19 cellular contexts compared by ENCODE assay signal in the genomic region with DNA sequence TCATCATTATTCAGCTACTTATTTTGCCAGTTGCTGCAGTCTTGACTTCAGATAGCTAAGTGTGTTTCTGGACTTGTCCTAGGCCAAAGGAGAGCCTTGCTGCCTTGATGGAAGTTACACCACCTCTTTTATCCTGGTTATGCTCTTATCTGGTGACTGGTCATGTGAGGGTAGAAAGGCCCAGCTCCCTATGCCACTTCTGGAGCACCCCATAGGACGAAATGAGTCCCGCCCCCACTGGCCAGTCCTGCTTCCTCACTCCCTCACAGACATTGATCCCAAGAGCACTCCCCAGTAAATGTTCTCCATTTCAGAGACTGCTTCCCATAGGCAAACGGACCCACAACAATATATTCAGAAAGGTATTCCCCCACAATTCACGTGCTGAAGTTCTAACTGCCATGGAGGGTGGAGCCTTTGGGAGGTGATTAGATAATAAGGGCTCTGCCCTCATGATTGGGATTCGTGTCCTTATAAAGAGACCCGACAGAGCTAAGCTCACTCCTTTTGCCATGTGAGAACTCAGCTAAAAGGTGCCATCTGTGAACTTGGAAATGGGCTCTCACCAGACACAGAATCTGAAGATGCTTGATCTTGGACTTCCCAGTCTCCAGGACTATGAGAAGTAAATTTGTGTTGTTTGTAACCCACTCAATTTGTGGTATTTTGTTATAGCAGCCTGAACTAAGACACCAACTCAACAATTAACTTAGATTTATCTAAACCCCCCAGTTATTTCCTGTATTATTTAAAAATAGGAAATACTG. TPM values are rescaled to one million over a fixed set of nuclear protein-coding genes. Genes with fewer than 3 reads are reported as not detected.
A peak's percentile ranks its signal among the peaks of the same experiment; 100 is the strongest.
DNase-seq lines count a peak whose midpoint lies in the region; ATAC-seq, FAIRE-seq and TF ChIP-seq lines count a peak whose summit lies in the region.
"Had no signal": no experiment of that assay in that cellular context is flagged by ENCODE, and none has a peak within 500 bp of the region (broad histone marks: within the 10 kb centered on the region; RNA-seq: fewer than 3 reads in every experiment).

No MANE protein-coding gene starts in this region.

- H4K20me1 ChIP-seq in K562 (replicated peaks; ENCODE audit: control insufficient read depth, insufficient read depth, low read length), result no peaks in the 10 kb centered on the region
- no peaks in the 10 kb centered on the region for H4K20me1 ChIP-seq in neural progenitor cell (ENCODE audit: low read depth)
- no peaks in the 10 kb centered on the region for H4K20me1 ChIP-seq in mammary epithelial cell (ENCODE audit: insufficient read depth, low read length)
- H4K20me1 ChIP-seq: BLaER1 treated with 17β-estradiol and CSF1 and Interleukin-3, amounts not matched to agents 10 nM and 100 nM had no signal

- TF ChIP-seq EP300 in K562 (IDR thresholded peaks at IDR 0.05; ENCODE audit: low read length), result no peak

- no peak overlapping the region for H3K27ac ChIP-seq in K562 (ENCODE audit: extremely low read depth, low read depth, low read length)
- H3K27ac ChIP-seq in neural progenitor cell, result peak overlapping the region; percentile 88
- H3K27ac ChIP-seq in mammary epithelial cell (ENCODE audit: insufficient read depth, low read depth, low read length), result no peak overlapping the region
- H3K27ac ChIP-seq: BLaER1 treated with 17β-estradiol and CSF1 and Interleukin-3, amounts not matched to agents 10 nM and 100 nM; SJSA1 had no signal

- peaks cover 27% of the 10 kb centered on the region for H3F3A ChIP-seq in neural progenitor cell (ENCODE audit: low read depth)

- dilution Hi-C loops in mammary epithelial cell (cut with HindIII; ENCODE audit: low sequenced_read_pairs), result no loop called here

- FAIRE-seq in K562 (lab: Jason Lieb, UNC), result peak; percentile 55

- TF ChIP-seq RAD21 in K562 (CRISPR knock-in tag; conservative IDR thresholded peaks at IDR 0.05 in 1 of 2, IDR thresholded peaks at IDR 0.05 in 1 of 2), result no peak

- POLR2A ChIA-PET in K562 (lab: Yijun Ruan, JAX), result interaction anchor here (0.9 to 2.4 kb wide), 3 partner anchors 9 to 17 kb away, joined by 3 to 6 read pairs (median 4); no protein-coding TSS in a partner anchor

- H3K79me2 ChIP-seq in K562 (ENCODE audit: control insufficient read depth, insufficient read depth, low read length) (no peaks in the 10 kb centered on the region), neural progenitor cell (ENCODE audit: low read depth) (no peaks in the 10 kb centered on the region), mammary epithelial cell (ENCODE audit: insufficient read depth, low read length) (no peaks in the 10 kb centered on the region)

- H2AFZ ChIP-seq in K562 (ENCODE audit: low read depth, low read length) (no peak overlapping the region), neural progenitor cell (replicated peaks) (no peak overlapping the region), mammary epithelial cell (ENCODE audit: low read depth, low read length) (no peak overlapping the region)

- H3K27me3 ChIP-seq in H7 (ENCODE audit: control insufficient read depth, insufficient read depth, low read length) (no peaks in the 10 kb centered on the region), K562 (ENCODE audit: control insufficient read depth in 2 of 2, insufficient read depth in 2 of 2, low read length in 2 of 2) (peaks cover 0 to 2% of the 10 kb centered on the region in 2 experiments; a peak in 1 of 5 replicates), neural progenitor cell (no peaks in the 10 kb centered on the region), mammary epithelial cell (ENCODE audit: insufficient read depth, low read length) (no peaks in the 10 kb centered on the region)
- H3K27me3 ChIP-seq: BLaER1 treated with 17β-estradiol and CSF1 and Interleukin-3, amounts not matched to agents 10 nM and 100 nM had no signal

- H3K4me3 ChIP-seq in H7 (ENCODE audit: insufficient read depth, low read depth, low read length), result no peak overlapping the region
- no peak overlapping the region for H3K4me3 ChIP-seq in K562
- H3K4me3 ChIP-seq in neural progenitor cell, result no peak overlapping the region
- H3K4me3 ChIP-seq in mammary epithelial cell (replicated peaks in 1 of 3; ENCODE audit: insufficient read depth in 1 of 3, low read depth in 2 of 3, low read length in 3 of 3), result no peak overlapping the region
- H3K4me3 ChIP-seq: BLaER1 treated with 17β-estradiol and CSF1 and Interleukin-3, amounts not matched to agents 10 nM and 100 nM; HAP-1; SJSA1 had no signal

- H3K36me3 ChIP-seq in H7 (replicated peaks; ENCODE audit: control insufficient read depth, insufficient read depth, low read length) (no peaks in the 10 kb centered on the region), K562 (ENCODE audit: control insufficient read depth, insufficient read depth, low read length) (no peaks in the 10 kb centered on the region), neural progenitor cell (no peaks in the 10 kb centered on the region), mammary epithelial cell (ENCODE audit: insufficient read depth, low read length) (no peaks in the 10 kb centered on the region)
- H3K36me3 ChIP-seq: BLaER1 treated with 17β-estradiol and CSF1 and Interleukin-3, amounts not matched to agents 10 nM and 100 nM; HAP-1; SJSA1 had no signal

- H3K27me3 Mint-ChIP-seq in neural progenitor cell (ENCODE audit: insufficient read depth, low read depth), result no peaks in the 10 kb centered on the region

- peaks cover 10% of the 10 kb centered on the region for H3K4me1 Mint-ChIP-seq in neural progenitor cell

- CTCF ChIA-PET in K562 (lab: Yijun Ruan, JAX; ENCODE audit: low intra/inter-chr PET ratio) (no interaction called here), mammary epithelial cell (lab: Charles Lee; ENCODE audit: low non-redundant PET) (no interaction called here)

- peaks cover 4 to 6% of the 10 kb centered on the region in 2 experiments; a peak in 3 of 5 replicates for H3K4me1 ChIP-seq in K562 (replicated peaks in 1 of 2; ENCODE audit: control insufficient read depth in 2 of 2, insufficient read depth in 2 of 2, low read length in 2 of 2)
- peaks cover 39% of the 10 kb centered on the region for H3K4me1 ChIP-seq in neural progenitor cell
- no peaks in the 10 kb centered on the region for H3K4me1 ChIP-seq in mammary epithelial cell (ENCODE audit: insufficient read depth, low read length)
- H3K4me1 ChIP-seq: BLaER1 treated with 17β-estradiol and CSF1 and Interleukin-3, amounts not matched to agents 10 nM and 100 nM; SJSA1 had no signal

- in situ Hi-C loops in K562 (cut with MboI), result loop anchor here (5.0 kb wide), 2 partner anchors 108 to 588 kb away; no protein-coding TSS in a partner anchor
- in situ Hi-C loops in mammary epithelial cell (cut with MboI; ENCODE audit: low sequenced_read_pairs in 2 of 2), result loop anchor here (5.0 kb wide), 1 partner anchor 113 kb away; no protein-coding TSS in a partner anchor

- H3K9ac ChIP-seq in K562 (ENCODE audit: insufficient read depth in 1 of 2, low read depth in 2 of 2, low read length in 2 of 2) (no peak overlapping the region), neural progenitor cell (no peak overlapping the region), mammary epithelial cell (ENCODE audit: insufficient read depth, low read length) (no peak overlapping the region)
- H3K9ac ChIP-seq: BLaER1 treated with 17β-estradiol and CSF1 and Interleukin-3, amounts not matched to agents 10 nM and 100 nM had no signal

- no peak overlapping the region for H3K4me3 Mint-ChIP-seq in neural progenitor cell

- no peak overlapping the region for H3K27ac Mint-ChIP-seq in neural progenitor cell

- BruUV-seq in K562 (replicated peaks; lab: Mats Ljungman, UMichigan), result no TSS peak
- no TSS peak for BruUV-seq in mammary epithelial cell (replicated peaks; lab: Mats Ljungman, UMichigan)

- no peak overlapping the region for H3K4me2 ChIP-seq in K562 (ENCODE audit: insufficient read depth, low read length)
- H3K4me2 ChIP-seq in neural progenitor cell, result peak overlapping the region; percentile 58
- no peak overlapping the region for H3K4me2 ChIP-seq in mammary epithelial cell (ENCODE audit: insufficient read depth, low read depth, low read length)
- H3K4me2 ChIP-seq: BLaER1 treated with 17β-estradiol and CSF1 and Interleukin-3, amounts not matched to agents 10 nM and 100 nM had no signal

- H3K9me3 Mint-ChIP-seq in neural progenitor cell, result no peaks in the 10 kb centered on the region

- intact Hi-C loops in K562 (cut with micrococcal nuclease) (loop anchor here (10.0 kb wide), 1 partner anchor 509 kb away; no protein-coding TSS in a partner anchor), mammary epithelial cell (cut with micrococcal nuclease) (loop anchor here (2.0 to 5.0 kb wide), 2 partner anchors 217 to 512 kb away; no protein-coding TSS in a partner anchor)

- H3K9me1 ChIP-seq in K562 (ENCODE audit: control insufficient read depth, insufficient read depth, low read length), result no peaks in the 10 kb centered on the region

- WGBS in K562 (ENCODE audit: insufficient coverage, low coverage, missing lambda C conversion rate), result 19% methylated on average over 6 of the region's 6 CpGs
- WGBS in mammary epithelial cell (ENCODE audit: low coverage, missing lambda C conversion rate), result 69% methylated on average over 6 of the region's 6 CpGs

- H3K9me3 ChIP-seq in K562 (replicated peaks; ENCODE audit: control insufficient read depth, insufficient read depth, low read depth, low read length), result no peaks in the 10 kb centered on the region
- H3K9me3 ChIP-seq in neural progenitor cell (ENCODE audit: low read depth), result no peaks in the 10 kb centered on the region
- no peaks in the 10 kb centered on the region for H3K9me3 ChIP-seq in mammary epithelial cell (replicated peaks; ENCODE audit: insufficient read depth, low read length)
- H3K9me3 ChIP-seq: BLaER1 treated with 17β-estradiol and CSF1 and Interleukin-3, amounts not matched to agents 10 nM and 100 nM; HAP-1; SJSA1 had no signal

- no peak for TF ChIP-seq POLR2A in K562 (conservative IDR thresholded peaks at IDR 0.05)

- ATAC-seq in K562, result peak; percentile 37; the same call in 2 of the 3 replicates

- H3K36me3 Mint-ChIP-seq in neural progenitor cell, result no peaks in the 10 kb centered on the region

- TF ChIP-seq CTCF in K562 (IDR thresholded peaks at IDR 0.05 in 2 of 3, conservative IDR thresholded peaks at IDR 0.05 in 1 of 3; ENCODE audit: insufficient read depth in 2 of 3, low read depth in 1 of 3, low read length in 3 of 3) (no peak), neural progenitor cell (IDR thresholded peaks at IDR 0.05) (no peak), mammary epithelial cell (conservative IDR thresholded peaks at IDR 0.05 in 1 of 2, IDR thresholded peaks at IDR 0.05 in 1 of 2; ENCODE audit: extremely low read depth in 1 of 2, insufficient read depth in 1 of 2, low read depth in 1 of 2, low read length in 2 of 2) (no peak)

- DNase-seq in H7, result peak; percentile 31
- DNase-seq in K562 (ENCODE audit: extremely low read depth in 1 of 4, low spot score in 3 of 4), result peak in 1 of 4 experiments; percentile 16
- DNase-seq in neural progenitor cell (ENCODE audit: low spot score), result no peak
- no peak for DNase-seq in MV-4-11 (lab: John Stamatoyannopoulos, UW)
- no peak for DNase-seq in mammary epithelial cell
- DNase-seq in ureter (ENCODE audit: low spot score), result no peak
- DNase-seq: DMS 273 treated with DMSO at 0.1 percent for 48 hours, DND-41, IMR-90, Karpas-422, NCI-H1048, NCI-H1436, NCI-H1930, NCI-H226 had no signal

RNA-seq across cellular contexts. Expression of a gene that starts 21.5 kb away (rescaled TPM):
- total RNA-seq in H7 (2014; rRNA removed; shearing (Covaris generic)), result 1.0 and 2.6 TPM in 2 replicates
- 0.09 and 0.23 TPM in 2 replicates for total RNA-seq in K562 (2011; cell fraction: chromatin; rRNA removed; ENCODE audit: low replicate concordance)
- total RNA-seq in K562 (2011; cell fraction: nucleolus; rRNA removed), result 0.13 and 0.17 TPM in 2 replicates
- total RNA-seq in K562 (2011; cell fraction: nucleoplasm; rRNA removed), result 0.22 and 0.76 TPM in 2 replicates
- total RNA-seq in K562 (2014; rRNA removed), result 0.05 and 0.33 TPM in 2 replicates
- 0.36 and 0.48 TPM in 2 replicates for total RNA-seq in K562 (2014; rRNA removed; fragmentation: Illumina TruSeq; extraction: Trizol)
- total RNA-seq in K562 (2015; rRNA removed; fragmentation: Illumina TruSeq; extraction: Trizol), result 0.30 and 0.47 TPM in 2 replicates
- 0.29 and 0.31 TPM in 2 replicates for total RNA-seq in K562 (2021)
- 0.35 and 0.96 TPM in 2 replicates for polyA plus RNA-seq in K562 (2011; rRNA removed)
- polyA plus RNA-seq in K562 (2011; cell fraction: cytosol; rRNA removed), result 0.15 and 0.31 TPM in 2 replicates
- 0.07 and 0.21 TPM in 2 replicates for polyA plus RNA-seq in K562 (2011; cell fraction: nucleus; rRNA removed)
- 0.57 and 0.64 TPM in 2 replicates for polyA plus RNA-seq in K562 (2012)
- polyA plus RNA-seq in K562 (2014; fragmentation: Illumina TruSeq; extraction: Trizol), result 0.35 and 0.56 TPM in 2 replicates
- under 1 TPM; 0.14 to 0.20 TPM for polyA plus RNA-seq in K562 (2014; fragmentation: Nextera tagmentation; extraction: Ambion mirVana)
- 0.17 and 0.23 TPM in 2 replicates for polyA plus RNA-seq in K562 (2014; rRNA removed)
- polyA minus RNA-seq in K562 (2011; rRNA and poly(A)+ RNA removed), result 0.39 and 1.0 TPM in 2 replicates
- 0.27 and 0.29 TPM in 2 replicates for polyA minus RNA-seq in K562 (2011; cell fraction: cytosol; rRNA and poly(A)+ RNA removed)
- 0.27 TPM in 1 of 2 replicates, not detected in the other for polyA minus RNA-seq in K562 (2011; cell fraction: nucleus; rRNA and poly(A)+ RNA removed)
- 5.8 and 9.1 TPM in 2 replicates for total RNA-seq in neural progenitor cell (ENCODE audit: low replicate concordance)
- not detected for total RNA-seq in mammary epithelial cell
- polyA plus RNA-seq in mammary epithelial cell, result not detected
- not detected for polyA minus RNA-seq in mammary epithelial cell
- 0.31 TPM for total RNA-seq in ureter
- total RNA-seq: HT-29, MCF 10A had no signal

RNA-seq across cellular contexts. Expression of a gene that starts 28.0 kb away (rescaled TPM):
- 4.2 and 5.7 TPM in 2 replicates for total RNA-seq in H7 (2014; rRNA removed; shearing (Covaris generic))
- total RNA-seq in K562 (2011; cell fraction: chromatin; rRNA removed; ENCODE audit: low replicate concordance), result 4.2 and 16.1 TPM in 2 replicates
- total RNA-seq in K562 (2011; cell fraction: nucleolus; rRNA removed), result 2.2 and 3.4 TPM in 2 replicates
- total RNA-seq in K562 (2011; cell fraction: nucleoplasm; rRNA removed), result 9.5 and 15.3 TPM in 2 replicates
- 10.1 and 11.7 TPM in 2 replicates for total RNA-seq in K562 (2014; rRNA removed)
- 21.5 and 23.7 TPM in 2 replicates for total RNA-seq in K562 (2014; rRNA removed; fragmentation: Illumina TruSeq; extraction: Trizol)
- 12.1 and 13.0 TPM in 2 replicates for total RNA-seq in K562 (2015; rRNA removed; fragmentation: Illumina TruSeq; extraction: Trizol)
- total RNA-seq in K562 (2021), result 23.0 and 24.8 TPM in 2 replicates
- 7.1 and 8.9 TPM in 2 replicates for polyA plus RNA-seq in K562 (2011; rRNA removed)
- 1.7 and 3.4 TPM in 2 replicates for polyA plus RNA-seq in K562 (2011; cell fraction: cytosol; rRNA removed)
- polyA plus RNA-seq in K562 (2011; cell fraction: nucleus; rRNA removed), result 2.4 and 3.3 TPM in 2 replicates
- polyA plus RNA-seq in K562 (2012), result 12.6 and 15.8 TPM in 2 replicates
- 14.5 and 15.2 TPM in 2 replicates for polyA plus RNA-seq in K562 (2014; fragmentation: Illumina TruSeq; extraction: Trizol)
- 1 to 10 TPM; 5.5 to 7.2 TPM for polyA plus RNA-seq in K562 (2014; fragmentation: Nextera tagmentation; extraction: Ambion mirVana)
- 7.7 and 8.7 TPM in 2 replicates for polyA plus RNA-seq in K562 (2014; rRNA removed)
- 13.3 and 17.7 TPM in 2 replicates for polyA minus RNA-seq in K562 (2011; rRNA and poly(A)+ RNA removed)
- 7.8 and 8.5 TPM in 2 replicates for polyA minus RNA-seq in K562 (2011; cell fraction: cytosol; rRNA and poly(A)+ RNA removed)
- 2.8 and 5.9 TPM in 2 replicates for polyA minus RNA-seq in K562 (2011; cell fraction: nucleus; rRNA and poly(A)+ RNA removed)
- total RNA-seq in neural progenitor cell (ENCODE audit: low replicate concordance), result 5.4 and 7.8 TPM in 2 replicates
- total RNA-seq in mammary epithelial cell, result 10 to 100 TPM; 12.3 to 17.5 TPM
- 3.5 TPM for polyA plus RNA-seq in mammary epithelial cell
- polyA minus RNA-seq in mammary epithelial cell, result 0.36 TPM
- 6.7 TPM for total RNA-seq in ureter

RNA-seq across cellular contexts. Expression of a gene that starts 45.9 kb away (rescaled TPM):
- total RNA-seq in H7 (2014; rRNA removed; shearing (Covaris generic)), result not detected in 2 replicates
- total RNA-seq in K562 (2011; cell fraction: chromatin; rRNA removed; ENCODE audit: low replicate concordance), result not detected in 2 replicates
- total RNA-seq in K562 (2011; cell fraction: nucleolus; rRNA removed), result not detected in 2 replicates
- 0.15 TPM in 1 of 2 replicates, not detected in the other for total RNA-seq in K562 (2011; cell fraction: nucleoplasm; rRNA removed)
- total RNA-seq in K562 (2014; rRNA removed) (0.05 and 0.16 TPM in 2 replicates), K562 (2014; rRNA removed; fragmentation: Illumina TruSeq; extraction: Trizol) (0.06 TPM in 1 of 2 replicates, not detected in the other), K562 (2015; rRNA removed; fragmentation: Illumina TruSeq; extraction: Trizol) (0.08 and 0.14 TPM in 2 replicates), K562 (2021) (0.04 and 0.09 TPM in 2 replicates), neural progenitor cell (ENCODE audit: low replicate concordance) (not detected in 2 replicates), mammary epithelial cell (not detected), ureter (0.18 TPM)
- polyA plus RNA-seq in K562 (2011; rRNA removed) (not detected in 2 replicates), K562 (2014; fragmentation: Illumina TruSeq; extraction: Trizol) (0.04 and 0.10 TPM in 2 replicates), K562 (2014; fragmentation: Nextera tagmentation; extraction: Ambion mirVana) (under 1 TPM; 0.07 to 0.10 TPM), K562 (2014; rRNA removed) (0.05 TPM in 2 replicates), mammary epithelial cell (not detected)
- not detected in 2 replicates for polyA plus RNA-seq in K562 (2011; cell fraction: cytosol; rRNA removed)
- not detected in 2 replicates for polyA plus RNA-seq in K562 (2011; cell fraction: nucleus; rRNA removed)
- 0.34 and 1.7 TPM in 2 replicates for polyA plus RNA-seq in K562 (2012)
- not detected in 2 replicates for polyA minus RNA-seq in K562 (2011; rRNA and poly(A)+ RNA removed)
- not detected in 2 replicates for polyA minus RNA-seq in K562 (2011; cell fraction: cytosol; rRNA and poly(A)+ RNA removed)
- polyA minus RNA-seq in K562 (2011; cell fraction: nucleus; rRNA and poly(A)+ RNA removed), result not detected in 2 replicates
- not detected for polyA minus RNA-seq in mammary epithelial cell
- total RNA-seq: HT-29, IMR-90, MCF 10A, SJSA1 had no signal
- polyA plus RNA-seq: IMR-90 had no signal
